ENCODE assay signal across 8 cellular contexts in genomic region chr2:202780514-202781021, GRCh38.
DNase-seq lines count a peak whose midpoint lies in the region; ATAC-seq and TF ChIP-seq lines count a peak whose summit lies in the region.

No MANE protein-coding gene starts in this region.

- H3K36me3 Mint-ChIP-seq in CD4-positive, alpha-beta memory T cell: peaks cover 40 to 61% of the 10 kb centered on the region in 2 donors

- H2BK5ac ChIP-seq in trophoblast cell (ENCODE audit: low read depth, low read length, poor library complexity): no peak overlapping the region

- no peaks in the 10 kb centered on the region for H3K27me3 ChIP-seq in Panc1 (ENCODE audit: control insufficient read depth, insufficient read depth, low read length)
- no peaks in the 10 kb centered on the region for H3K27me3 ChIP-seq in trophoblast cell (ENCODE audit: insufficient read depth, low read length)
- no peaks in the 10 kb centered on the region for H3K27me3 ChIP-seq in CD4-positive, alpha-beta memory T cell (ENCODE audit: insufficient read depth, low read length)

- H4K91ac ChIP-seq in trophoblast cell (ENCODE audit: low read depth, low read length): no peak overlapping the region

- H3K4me2 ChIP-seq in trophoblast cell (ENCODE audit: low read length): no peak overlapping the region

- no peak for TF ChIP-seq CTCF in Panc1 (IDR thresholded peaks at IDR 0.05)

- no peak overlapping the region for H3K9ac ChIP-seq in trophoblast cell (ENCODE audit: low read length)

- no peak overlapping the region for H2BK120ac ChIP-seq in trophoblast cell (ENCODE audit: insufficient read depth, low read length, poor library complexity)

- H3K14ac ChIP-seq in trophoblast cell (ENCODE audit: low read length): no peak overlapping the region

- H3K36me3 ChIP-seq in Panc1 (ENCODE audit: control insufficient read depth, insufficient read depth, low read length) (no peaks in the 10 kb centered on the region), trophoblast cell (ENCODE audit: control insufficient read depth in 1 of 2, insufficient read depth in 2 of 2, low read length in 2 of 2) (no peaks in the 10 kb centered on the region)
- H3K36me3 ChIP-seq in CD4-positive, alpha-beta memory T cell (ENCODE audit: insufficient read depth, low read length): no peaks in the 10 kb centered on the region

- peak overlapping the region in 1 of 7 donors; percentile 17 for H3K27ac Mint-ChIP-seq in CD4-positive, alpha-beta memory T cell

- in situ Hi-C loops in Panc1 (cut with HindIII; ENCODE audit: low pct_unique_long_range_greater_than_20kb, low sequenced_read_pairs): no loop called here

- H4K8ac ChIP-seq in trophoblast cell (ENCODE audit: low read depth, low read length): no peak overlapping the region

- peak; percentile 87 for ATAC-seq in HG02588 (IDR thresholded peaks at IDR 0.05; ENCODE audit: unreplicated experiment)
- peak; percentile 89 for ATAC-seq in Panc1

- H4K12ac ChIP-seq in trophoblast cell (ENCODE audit: low read depth, low read length): no peak overlapping the region

- no peaks in the 10 kb centered on the region for H3K79me1 ChIP-seq in trophoblast cell (ENCODE audit: low read length)

- no peak overlapping the region for H2AK5ac ChIP-seq in trophoblast cell (ENCODE audit: low read length)

- H3K18ac ChIP-seq in trophoblast cell (ENCODE audit: low read length): no peak overlapping the region

- intact Hi-C loops in Panc1 (cut with micrococcal nuclease; ENCODE audit: unreplicated experiment): no loop called here
- intact Hi-C loops in CD4-positive, alpha-beta memory T cell (cut with micrococcal nuclease): no loop called here

- H3K9me3 ChIP-seq in Panc1 (ENCODE audit: control insufficient read depth, insufficient read depth, low read depth, low read length) (no peaks in the 10 kb centered on the region), trophoblast cell (ENCODE audit: insufficient read depth, low read depth, low read length) (no peaks in the 10 kb centered on the region)
- no peaks in the 10 kb centered on the region for H3K9me3 ChIP-seq in CD4-positive, alpha-beta memory T cell (ENCODE audit: control insufficient read depth in 1 of 2, low read length in 2 of 2)

- no TSS peak for BruUV-seq in Panc1 (replicated peaks; lab: Mats Ljungman, UMichigan)

- POLR2A ChIA-PET in Panc1 (lab: Charles Lee): no interaction called here
- POLR2A ChIA-PET in CD4-positive, alpha-beta memory T cell (lab: Charles Lee; ENCODE audit: partially characterized antibody): no interaction called here

- H3K4me3 ChIP-seq in Panc1 (ENCODE audit: low read depth in 2 of 2, low read length in 2 of 2) (no peak overlapping the region), trophoblast cell (ENCODE audit: low read depth, low read length) (no peak overlapping the region)
- no peak overlapping the region for H3K4me3 ChIP-seq in CD4-positive, alpha-beta memory T cell (ENCODE audit: low read length in 2 of 2)

- H3K4me3 Mint-ChIP-seq in CD4-positive, alpha-beta memory T cell: no peak overlapping the region

- H3K27ac ChIP-seq in Panc1 (ENCODE audit: low read length) (no peak overlapping the region), trophoblast cell (ENCODE audit: low read depth, low read length) (no peak overlapping the region)
- no peak overlapping the region for H3K27ac ChIP-seq in CD4-positive, alpha-beta memory T cell (ENCODE audit: low read depth, low read length)

- H3K4me1 ChIP-seq in Panc1 (ENCODE audit: control insufficient read depth, insufficient read depth, low read length) (no peaks in the 10 kb centered on the region), trophoblast cell (ENCODE audit: control insufficient read depth in 1 of 2, insufficient read depth in 2 of 2, low read length in 2 of 2) (no peaks in the 10 kb centered on the region)
- no peaks in the 10 kb centered on the region for H3K4me1 ChIP-seq in CD4-positive, alpha-beta memory T cell (ENCODE audit: insufficient read depth, low read length)

- no peaks in the 10 kb centered on the region for H3K27me3 Mint-ChIP-seq in CD4-positive, alpha-beta memory T cell

- H3K4ac ChIP-seq in trophoblast cell (ENCODE audit: low read depth, low read length): no peak overlapping the region

- no peak overlapping the region for H2AFZ ChIP-seq in trophoblast cell (ENCODE audit: insufficient read depth, low read length, poor library complexity)

- peak; percentile 10 to 15 for DNase-seq in activated CD4-positive, alpha-beta T cell treated with anti-CD3 and anti-CD28 coated beads, Interleukin-2, amount 50 U/mL, for 48 hours
- no peak for DNase-seq in activated CD4-positive, alpha-beta T cell treated with anti-CD3 and anti-CD28 coated beads for 1 hour
- DNase-seq in Panc1 (ENCODE audit: low read depth, low spot score) (peak; percentile 57), trophoblast cell (peak; percentile 45 to 82), COLO668 (lab: John Stamatoyannopoulos, UW; ENCODE audit: unreplicated experiment) (no peak), activated gamma-delta T cell treated with Interleukin-2 at 50 U/mL for 16 hours (no peak)
- DNase-seq in CD4-positive, alpha-beta memory T cell: no peak

- peaks cover 0 to 2% (median 0%) of the 10 kb centered on the region in 4 donors for H3K4me1 Mint-ChIP-seq in CD4-positive, alpha-beta memory T cell

- no peaks in the 10 kb centered on the region for H3K79me2 ChIP-seq in trophoblast cell (ENCODE audit: control insufficient read depth, insufficient read depth, low read length, poor library complexity)

- CTCF ChIA-PET in Panc1 (lab: Charles Lee): no interaction called here
- CTCF ChIA-PET in CD4-positive, alpha-beta memory T cell (lab: Charles Lee; ENCODE audit: partially characterized antibody): no interaction called here

- no peak overlapping the region for H3K23ac ChIP-seq in trophoblast cell (ENCODE audit: low read length)

- H2BK12ac ChIP-seq in trophoblast cell (ENCODE audit: low read length): no peak overlapping the region

- no peaks in the 10 kb centered on the region for H3K9me3 Mint-ChIP-seq in CD4-positive, alpha-beta memory T cell

Comparison
In these comparisons a context has a peak if more than half of its experiments do, and no peak if none do; other contexts are left out.
1. DNase-seq: peak in activated CD4-positive, alpha-beta T cell treated with anti-CD3 and anti-CD28 coated beads, Interleukin-2, amount 50 U/mL, for 48 hours (2 of 2), Panc1 (single experiment) and trophoblast cell (2 of 2); none in activated CD4-positive, alpha-beta T cell treated with anti-CD3 and anti-CD28 coated beads for 1 hour (single experiment), CD4-positive, alpha-beta memory T cell (0 of 5), COLO668 (single experiment) and activated gamma-delta T cell treated with Interleukin-2 at 50 U/mL for 16 hours (single experiment).